1 cellular context compared by ENCODE assay signal in genomic region chr21:34867785-34868184, GRCh38.
TF ChIP-seq lines count a peak whose summit lies in the region.

No MANE protein-coding gene starts in this region.

TF ChIP-seq in IMR-90, 13 proteins besides CTCF, POLR2A, EP300 and RAD21:
- TF ChIP-seq CEBPB (IDR thresholded peaks at IDR 0.05; ENCODE audit: low read depth, low read length), result no peak
- TF ChIP-seq CHD1 (IDR thresholded peaks at IDR 0.05; ENCODE audit: low read depth, low read length), result no peak
- TF ChIP-seq FOS (IDR thresholded peaks at IDR 0.05; ENCODE audit: low read depth, low read length), result no peak
- no peak for TF ChIP-seq USF2 (IDR thresholded peaks at IDR 0.05; ENCODE audit: low read depth, low read length)
- TF ChIP-seq BHLHE40 (IDR thresholded peaks at IDR 0.05; ENCODE audit: low read depth, low read length), result no peak
- TF ChIP-seq MAZ (IDR thresholded peaks at IDR 0.05; ENCODE audit: borderline replicate concordance, low read depth, low read length), result no peak
- no peak for TF ChIP-seq MAFK (IDR thresholded peaks at IDR 0.05; ENCODE audit: low read depth, low read length)
TF ChIP-seq in IMR-90: peak in this region for 0.
